In genomic region chr10:132273304-132273944, GRCh38 we compare ENCODE assay signal across 23 cellular contexts. TPM values are rescaled to one million over a fixed set of nuclear protein-coding genes. Genes with fewer than 3 reads are reported as not detected.
A peak's percentile ranks its signal among the peaks of the same experiment; 100 is the strongest.
DNase-seq lines count a peak whose midpoint lies in the region; ATAC-seq, FAIRE-seq and TF ChIP-seq lines count a peak whose summit lies in the region.
"Had no signal": no experiment of that assay in that cellular context is flagged by ENCODE, and none has a peak within 500 bp of the region (broad histone marks: within the 10 kb centered on the region; RNA-seq: fewer than 3 reads in every experiment).

No MANE protein-coding gene starts in this region.

- TF ChIP-seq POLR2A in K562 (conservative IDR thresholded peaks at IDR 0.05) = no peak

- H3K4me3 ChIP-seq in CD4-positive, CD25-positive, alpha-beta regulatory T cell (ENCODE audit: low read depth, low read length) = no peak overlapping the region
- H3K4me3 ChIP-seq in HEK293 (ENCODE audit: low read depth, low read length) (no peak overlapping the region), K562 (no peak overlapping the region), osteoblast (ENCODE audit: insufficient read depth, low read length) (no peak overlapping the region)
- H3K4me3 ChIP-seq: BLaER1 had no signal

- H4K20me1 ChIP-seq in K562 (replicated peaks; ENCODE audit: control insufficient read depth, insufficient read depth, low read length) = 0 out of 2 replicates have a peak, but pooled peaks cover 5% of the 10 kb centered on the region
- peaks cover 8% of the 10 kb centered on the region for H4K20me1 ChIP-seq in osteoblast (ENCODE audit: insufficient read depth, low read length)

- no peaks in the 10 kb centered on the region for H3K9me3 Mint-ChIP-seq in CD4-positive, CD25-positive, alpha-beta regulatory T cell
- no peaks in the 10 kb centered on the region for H3K9me3 Mint-ChIP-seq in T-cell
- H3K9me3 Mint-ChIP-seq: CD4-positive, alpha-beta T cell; CD8-positive, alpha-beta memory T cell had no signal

- H3K79me2 ChIP-seq in K562 (ENCODE audit: control insufficient read depth, insufficient read depth, low read length) (no peaks in the 10 kb centered on the region), osteoblast (ENCODE audit: insufficient read depth, low read length) (no peaks in the 10 kb centered on the region)

- POLR2A ChIA-PET in HEK293 (lab: Yijun Ruan, JAX) = no interaction called here
- POLR2A ChIA-PET in K562 (lab: Yijun Ruan, JAX) = interaction anchor here (0.7 kb wide), 1 partner anchor 30 kb away, joined by 3 read pairs; no protein-coding TSS in a partner anchor
- POLR2A ChIA-PET in T-cell (lab: Charles Lee) = no interaction called here

- CTCF ChIA-PET in HEK293 (lab: Yijun Ruan, JAX) (no interaction called here), K562 (lab: Yijun Ruan, JAX; ENCODE audit: low intra/inter-chr PET ratio) (no interaction called here), T-cell (lab: Charles Lee) (no interaction called here)

- H3K4me3 Mint-ChIP-seq in CD4-positive, CD25-positive, alpha-beta regulatory T cell = no peak overlapping the region
- no peak overlapping the region for H3K4me3 Mint-ChIP-seq in T-cell
- H3K4me3 Mint-ChIP-seq: B cell; CD4-positive, alpha-beta T cell; CD8-positive, alpha-beta memory T cell had no signal

- no peaks in the 10 kb centered on the region for H3K36me3 ChIP-seq in CD4-positive, CD25-positive, alpha-beta regulatory T cell (ENCODE audit: control insufficient read depth, insufficient read depth, low read length)
- H3K36me3 ChIP-seq in HEK293 (ENCODE audit: control insufficient read depth in 2 of 2, insufficient read depth in 1 of 2, low read length in 2 of 2) (no peaks in the 10 kb centered on the region), K562 (ENCODE audit: control insufficient read depth, insufficient read depth, low read length) (no peaks in the 10 kb centered on the region), osteoblast (ENCODE audit: insufficient read depth, low read length) (no peaks in the 10 kb centered on the region)
- H3K36me3 ChIP-seq: BLaER1 had no signal

- H2AFZ ChIP-seq in K562 (ENCODE audit: low read depth, low read length) (no peak overlapping the region), osteoblast (ENCODE audit: low read length) (no peak overlapping the region)

- no peaks in the 10 kb centered on the region for H3K27me3 Mint-ChIP-seq in CD4-positive, CD25-positive, alpha-beta regulatory T cell
- H3K27me3 Mint-ChIP-seq in T-cell = no peaks in the 10 kb centered on the region
- H3K27me3 Mint-ChIP-seq: B cell; CD4-positive, alpha-beta T cell had no signal

- no peaks in the 10 kb centered on the region for H3K27me3 ChIP-seq in CD4-positive, CD25-positive, alpha-beta regulatory T cell (ENCODE audit: control insufficient read depth, insufficient read depth, low read length)
- H3K27me3 ChIP-seq in K562 (ENCODE audit: control insufficient read depth in 2 of 2, insufficient read depth in 2 of 2, low read length in 2 of 2) = peaks cover 9 to 62% of the 10 kb centered on the region in 2 experiments; a peak in 4 of 5 replicates
- H3K27me3 ChIP-seq in osteoblast (ENCODE audit: insufficient read depth, low read length) = no peaks in the 10 kb centered on the region
- H3K27me3 ChIP-seq: BLaER1 had no signal

- no peaks in the 10 kb centered on the region for H3K4me1 ChIP-seq in CD4-positive, CD25-positive, alpha-beta regulatory T cell (ENCODE audit: control insufficient read depth, insufficient read depth, low read length, poor library complexity, severe bottlenecking)
- no peaks in the 10 kb centered on the region for H3K4me1 ChIP-seq in HEK293 (ENCODE audit: control insufficient read depth, insufficient read depth, low read length)
- H3K4me1 ChIP-seq in K562 (replicated peaks in 1 of 2; ENCODE audit: control insufficient read depth in 2 of 2, insufficient read depth in 2 of 2, low read length in 2 of 2) = no peaks in the 10 kb centered on the region; a peak in 2 of 5 replicates
- no peaks in the 10 kb centered on the region for H3K4me1 ChIP-seq in osteoblast (ENCODE audit: insufficient read depth, low read length)

- H3K9me1 ChIP-seq in K562 (ENCODE audit: control insufficient read depth, insufficient read depth, low read length) = no peaks in the 10 kb centered on the region

- peaks cover 6% of the 10 kb centered on the region for H3K36me3 Mint-ChIP-seq in CD4-positive, CD25-positive, alpha-beta regulatory T cell
- H3K36me3 Mint-ChIP-seq in T-cell = peaks cover 4% of the 10 kb centered on the region

- in situ Hi-C loops in K562 (cut with MboI) = no loop called here

- no TSS peak for BruUV-seq in K562 (replicated peaks; lab: Mats Ljungman, UMichigan)

- no peak for ATAC-seq in CD4-positive, CD25-positive, alpha-beta regulatory T cell (ENCODE audit: low read depth in 2 of 2)
- ATAC-seq in K562 (no peak), left lobe of liver (no peak), T-cell (replicated peaks in 1 of 4) (no peak)

- no peak for TF ChIP-seq EP300 in K562 (IDR thresholded peaks at IDR 0.05; ENCODE audit: low read length)

- no peak for TF ChIP-seq RAD21 in K562 (CRISPR knock-in tag; conservative IDR thresholded peaks at IDR 0.05 in 1 of 2, IDR thresholded peaks at IDR 0.05 in 1 of 2)

- no peak for FAIRE-seq in K562 (lab: Jason Lieb, UNC)
- FAIRE-seq: D721Med, GM12891, GM18507, H1 had no signal

- H3K4me2 ChIP-seq in K562 (ENCODE audit: insufficient read depth, low read length) = no peak overlapping the region
- H3K4me2 ChIP-seq in osteoblast (ENCODE audit: insufficient read depth, low read length) = no peak overlapping the region
- H3K4me2 ChIP-seq: BLaER1 had no signal

- WGBS in K562 (ENCODE audit: insufficient coverage, low coverage, missing lambda C conversion rate) = 13% methylated on average over 8 of the region's 8 CpGs

- H3K9ac ChIP-seq in K562 (ENCODE audit: insufficient read depth in 1 of 2, low read depth in 2 of 2, low read length in 2 of 2) = no peak overlapping the region
- H3K9ac ChIP-seq: BLaER1 had no signal

- DNase-seq in CD4-positive, CD25-positive, alpha-beta regulatory T cell = no peak
- no peak for DNase-seq in K562 (ENCODE audit: extremely low read depth in 1 of 4, low spot score in 3 of 4)
- DNase-seq in osteoblast (ENCODE audit: insufficient read length, low spot score, missing footprints) = peak; percentile 36
- DNase-seq in left lobe of liver (ENCODE audit: low spot score) = no peak
- no peak for DNase-seq in T-cell
- DNase-seq in activated CD8-positive, alpha-beta memory T cell treated with anti-CD3 and anti-CD28 coated beads, Interleukin-2, amount 50 U/mL, for 4 hours = no peak
- no peak for DNase-seq in AML-193 (lab: John Stamatoyannopoulos, UW)
- DNase-seq: CD4-positive, alpha-beta T cell; CD8-positive, alpha-beta memory T cell; DMS 273 treated with DMSO at 0.1 percent for 48 hours; DMS79; EL; GDM1; H7; HCEC 1CT had no signal

- peaks cover 0 to 3% (median under 1%) of the 10 kb centered on the region in 4 donors for H3K4me1 Mint-ChIP-seq in CD4-positive, CD25-positive, alpha-beta regulatory T cell
- no peaks in the 10 kb centered on the region for H3K4me1 Mint-ChIP-seq in T-cell
- H3K4me1 Mint-ChIP-seq: B cell had no signal

- peak overlapping the region in 2 of 3 donors; percentile 7 to 25 for H3K27ac Mint-ChIP-seq in CD4-positive, CD25-positive, alpha-beta regulatory T cell
- no peak overlapping the region for H3K27ac Mint-ChIP-seq in T-cell
- H3K27ac Mint-ChIP-seq: B cell; CD4-positive, alpha-beta T cell had no signal

- intact Hi-C loops in K562 (cut with micrococcal nuclease) = no loop called here

- no peak overlapping the region for H3K27ac ChIP-seq in CD4-positive, CD25-positive, alpha-beta regulatory T cell (ENCODE audit: insufficient read depth, low read length, poor library complexity, severe bottlenecking)
- H3K27ac ChIP-seq in HEK293 (ENCODE audit: extremely low read depth, low read depth, low read length) = no peak overlapping the region
- no peak overlapping the region for H3K27ac ChIP-seq in K562 (ENCODE audit: extremely low read depth, low read depth, low read length)
- H3K27ac ChIP-seq in osteoblast (ENCODE audit: low read depth, low read length) = no peak overlapping the region
- H3K27ac ChIP-seq: BLaER1, C4-2B had no signal

- H3K9me3 ChIP-seq in CD4-positive, CD25-positive, alpha-beta regulatory T cell (ENCODE audit: control insufficient read depth in 2 of 2, low read length in 2 of 2) = no peaks in the 10 kb centered on the region
- no peaks in the 10 kb centered on the region for H3K9me3 ChIP-seq in HEK293 (ENCODE audit: control insufficient read depth, insufficient read depth, low read depth, low read length)
- H3K9me3 ChIP-seq in K562 (replicated peaks; ENCODE audit: control insufficient read depth, insufficient read depth, low read depth, low read length) = no peaks in the 10 kb centered on the region
- H3K9me3 ChIP-seq in osteoblast (ENCODE audit: low read depth, low read length) = no peaks in the 10 kb centered on the region
- H3K9me3 ChIP-seq: BLaER1 had no signal

- no peak for TF ChIP-seq CTCF in HEK293 (tag by site-specific recombination; IDR thresholded peaks at IDR 0.05)
- TF ChIP-seq CTCF in K562 (IDR thresholded peaks at IDR 0.05 in 2 of 3, conservative IDR thresholded peaks at IDR 0.05 in 1 of 3; ENCODE audit: insufficient read depth in 2 of 3, low read depth in 1 of 3, low read length in 3 of 3) = no peak
- TF ChIP-seq CTCF in osteoblast (IDR thresholded peaks at IDR 0.05; ENCODE audit: extremely low read depth, low read depth, low read length) = no peak

RNA-seq across cellular contexts. Expression of gene STK32C, which starts 34.3 kb away (rescaled TPM):
- total RNA-seq in CD4-positive, CD25-positive, alpha-beta regulatory T cell = 6.6 TPM
- 1 to 10 TPM; 3.5 to 7.0 (median 6.5) TPM for polyA plus RNA-seq in CD4-positive, CD25-positive, alpha-beta regulatory T cell
- 6.5 and 11.6 TPM in 2 replicates for total RNA-seq in K562 (2011; cell fraction: chromatin; rRNA removed; ENCODE audit: low replicate concordance)
- 13.8 and 19.2 TPM in 2 replicates for total RNA-seq in K562 (2011; cell fraction: nucleolus; rRNA removed)
- 12.1 and 15.1 TPM in 2 replicates for total RNA-seq in K562 (2011; cell fraction: nucleoplasm; rRNA removed)
- total RNA-seq in K562 (2014; rRNA removed) (15.4 and 20.6 TPM in 2 replicates), K562 (2014; rRNA removed; fragmentation: Illumina TruSeq; extraction: Trizol) (4.5 and 5.1 TPM in 2 replicates), K562 (2015; rRNA removed; fragmentation: Illumina TruSeq; extraction: Trizol) (6.5 and 8.3 TPM in 2 replicates), K562 (2021) (11.5 and 14.1 TPM in 2 replicates), osteoblast (12.7 and 14.5 TPM in 2 replicates), left lobe of liver (3.3 TPM), T-cell (10 to 100 TPM in 3 of 5 donors, 1 to 10 TPM in 2; 5.8 to 16.4 (median 12.2) TPM)
- polyA plus RNA-seq in K562 (2011; rRNA removed) (8.2 and 8.9 TPM in 2 replicates), K562 (2014; fragmentation: Illumina TruSeq; extraction: Trizol) (4.7 and 9.7 TPM in 2 replicates), K562 (2014; fragmentation: Nextera tagmentation; extraction: Ambion mirVana) (1 to 10 TPM; 1.5 to 2.4 TPM), K562 (2014; rRNA removed) (18.5 and 20.9 TPM in 2 replicates)
- 5.6 and 6.4 TPM in 2 replicates for polyA plus RNA-seq in K562 (2011; cell fraction: cytosol; rRNA removed)
- 12.3 and 14.7 TPM in 2 replicates for polyA plus RNA-seq in K562 (2011; cell fraction: nucleus; rRNA removed)
- polyA plus RNA-seq in K562 (2012) = 11.5 and 18.9 TPM in 2 replicates
- polyA minus RNA-seq in K562 (2011; rRNA and poly(A)+ RNA removed) = 4.0 and 5.7 TPM in 2 replicates
- polyA minus RNA-seq in K562 (2011; cell fraction: cytosol; rRNA and poly(A)+ RNA removed) = 3.5 and 3.9 TPM in 2 replicates
- 8.2 and 8.3 TPM in 2 replicates for polyA minus RNA-seq in K562 (2011; cell fraction: nucleus; rRNA and poly(A)+ RNA removed)

RNA-seq across cellular contexts. Expression of gene LRRC27, which starts 58.6 kb away (rescaled TPM):
- total RNA-seq in CD4-positive, CD25-positive, alpha-beta regulatory T cell = 2.6 TPM
- polyA plus RNA-seq in CD4-positive, CD25-positive, alpha-beta regulatory T cell = 1 to 10 TPM in 3 of 4 donors, under 1 TPM in 1; 0.67 to 3.3 (median 2.2) TPM
- total RNA-seq in K562 (2011; cell fraction: chromatin; rRNA removed; ENCODE audit: low replicate concordance) = 8.1 and 11.5 TPM in 2 replicates
- 4.9 and 5.3 TPM in 2 replicates for total RNA-seq in K562 (2011; cell fraction: nucleolus; rRNA removed)
- 4.6 and 5.2 TPM in 2 replicates for total RNA-seq in K562 (2011; cell fraction: nucleoplasm; rRNA removed)
- total RNA-seq in K562 (2014; rRNA removed) (1.00 and 2.2 TPM in 2 replicates), K562 (2014; rRNA removed; fragmentation: Illumina TruSeq; extraction: Trizol) (1.3 and 1.5 TPM in 2 replicates), K562 (2015; rRNA removed; fragmentation: Illumina TruSeq; extraction: Trizol) (1.2 and 1.3 TPM in 2 replicates), K562 (2021) (2.3 TPM in 2 replicates), osteoblast (11.2 and 13.4 TPM in 2 replicates), left lobe of liver (3.4 TPM), T-cell (1 to 10 TPM; 3.1 to 7.8 (median 7.0) TPM)
- polyA plus RNA-seq in K562 (2011; rRNA removed) (2.2 and 2.3 TPM in 2 replicates), K562 (2014; fragmentation: Illumina TruSeq; extraction: Trizol) (1.4 and 2.6 TPM in 2 replicates), K562 (2014; fragmentation: Nextera tagmentation; extraction: Ambion mirVana) (under 1 TPM; 0.10 to 0.38 TPM), K562 (2014; rRNA removed) (1.7 and 2.7 TPM in 2 replicates)
- 1.8 and 2.2 TPM in 2 replicates for polyA plus RNA-seq in K562 (2011; cell fraction: cytosol; rRNA removed)
- polyA plus RNA-seq in K562 (2011; cell fraction: nucleus; rRNA removed) = 7.7 and 13.9 TPM in 2 replicates
- polyA plus RNA-seq in K562 (2012) = 1.8 and 5.9 TPM in 2 replicates
- 0.93 and 1.4 TPM in 2 replicates for polyA minus RNA-seq in K562 (2011; rRNA and poly(A)+ RNA removed)
- polyA minus RNA-seq in K562 (2011; cell fraction: cytosol; rRNA and poly(A)+ RNA removed) = 0.86 TPM in 1 of 2 replicates, not detected in the other
- 2.7 and 3.3 TPM in 2 replicates for polyA minus RNA-seq in K562 (2011; cell fraction: nucleus; rRNA and poly(A)+ RNA removed)

Comparison
In these comparisons a context has a peak if more than half of its experiments do, and no peak if none do; other contexts are left out.
1. H3K27ac Mint-ChIP-seq: peak in CD4-positive, CD25-positive, alpha-beta regulatory T cell (2 of 3); none in T-cell (0 of 2).